8 cellular contexts compared by ENCODE assay signal in the genomic region with DNA sequence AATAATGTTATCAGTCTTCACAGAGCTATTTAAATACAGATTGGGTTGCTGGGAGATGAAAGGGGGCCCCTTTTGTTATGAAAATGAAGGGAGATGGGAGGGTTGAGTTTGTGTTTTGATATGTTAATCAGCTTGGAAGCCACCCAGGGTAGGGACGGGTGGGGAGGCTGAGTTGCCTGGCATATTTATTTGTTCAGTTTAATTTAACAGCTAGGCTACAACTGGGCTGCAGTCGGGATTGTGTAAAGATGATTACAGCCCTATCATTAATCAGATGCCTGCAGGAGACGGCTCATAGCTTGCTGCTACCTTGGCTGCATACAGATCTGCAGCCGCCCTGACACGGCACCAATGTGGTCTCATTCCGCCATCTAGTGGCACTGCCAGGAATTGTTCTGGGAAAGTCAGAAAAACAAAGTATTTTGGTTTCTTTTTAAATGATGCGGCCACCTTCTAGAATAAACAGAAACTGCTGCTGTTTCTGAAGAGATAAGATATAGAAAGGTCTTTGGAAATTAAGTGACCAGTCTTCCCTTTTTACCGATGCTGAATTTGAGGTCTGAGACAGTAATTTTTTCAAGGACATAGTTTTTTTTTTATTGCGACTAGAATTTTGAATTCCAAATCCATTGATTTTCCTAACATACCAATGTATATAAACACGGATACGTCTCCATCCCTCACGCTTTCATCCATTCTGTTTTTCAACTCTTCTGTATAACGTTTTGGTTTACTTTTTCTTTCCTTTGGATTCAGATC.
DNase-seq lines count a peak whose midpoint lies in the region; ATAC-seq, FAIRE-seq and TF ChIP-seq lines count a peak whose summit lies in the region.

No MANE protein-coding gene starts in this region.

- H3K9ac ChIP-seq in OCI-LY1 (ENCODE audit: low read length), result no peak overlapping the region
- peak overlapping the region; percentile 47 for H3K9ac ChIP-seq in neural cell (ENCODE audit: low read length)

- H3K4me3 Mint-ChIP-seq in activated T-helper 1 cell treated with anti-CD3 and anti-CD28 coated beads, Interleukin-12 subunit alpha, Interleukin-12 subunit beta, Interleukin-2, Interleukin-4 antibody, amounts not matched to agents 30 ng/mL and 10 ng/mL and 1 ng/mL, durations not matched to agents 14 hours and 24 hours and 36 hours, result peak overlapping the region; percentile 12
- H3K4me3 Mint-ChIP-seq in stimulated activated naive CD8-positive, alpha-beta T cell treated with anti-CD3 and anti-CD28 coated beads, Interleukin-15, Interleukin-2, amounts not matched to agents 100 ng/mL and 50 ng/mL, for 24 hours, result peak overlapping the region; percentile 35

- H3K36me3 Mint-ChIP-seq in activated T-helper 1 cell treated with anti-CD3 and anti-CD28 coated beads, Interleukin-12 subunit alpha, Interleukin-12 subunit beta, Interleukin-2, Interleukin-4 antibody, amounts not matched to agents 30 ng/mL and 10 ng/mL and 1 ng/mL, durations not matched to agents 14 hours and 24 hours and 36 hours (ENCODE audit: low read depth), result no peaks in the 10 kb centered on the region
- H3K36me3 Mint-ChIP-seq in stimulated activated naive CD8-positive, alpha-beta T cell treated with anti-CD3 and anti-CD28 coated beads, Interleukin-15, Interleukin-2, amounts not matched to agents 100 ng/mL and 50 ng/mL, for 24 hours (ENCODE audit: low read depth), result no peaks in the 10 kb centered on the region

- no peak for FAIRE-seq in H54 (lab: Jason Lieb, UNC)

- H3K27me3 ChIP-seq in BE2C, result peaks cover 19% of the 10 kb centered on the region; the same call in 1 of the 2 replicates
- H3K27me3 ChIP-seq in OCI-LY1 (ENCODE audit: insufficient read depth, low read length), result no peaks in the 10 kb centered on the region
- H3K27me3 ChIP-seq in neural cell (ENCODE audit: insufficient read depth, low read depth, low read length), result no peaks in the 10 kb centered on the region

- ATAC-seq in HG03159 (IDR thresholded peaks at IDR 0.05; ENCODE audit: unreplicated experiment), result no peak

- DNase-seq in BE2C (peak; percentile 69), H54 (ENCODE audit: insufficient read length, low spot score) (peak; percentile 31), fibroblast of the aortic adventitia (ENCODE audit: low read depth) (peak; percentile 66)
- peak; percentile 56 for DNase-seq in activated T-helper 1 cell treated with anti-CD3 and anti-CD28 coated beads, Interleukin-12 subunit alpha, Interleukin-12 subunit beta, Interleukin-2, Interleukin-4 antibody, amounts not matched to agents 30 ng/mL and 10 ng/mL and 1 ng/mL, durations not matched to agents 14 hours and 24 hours and 36 hours (ENCODE audit: low spot score)

- no peak overlapping the region for H3K27ac Mint-ChIP-seq in activated T-helper 1 cell treated with anti-CD3 and anti-CD28 coated beads, Interleukin-12 subunit alpha, Interleukin-12 subunit beta, Interleukin-2, Interleukin-4 antibody, amounts not matched to agents 30 ng/mL and 10 ng/mL and 1 ng/mL, durations not matched to agents 14 hours and 24 hours and 36 hours
- H3K27ac Mint-ChIP-seq in stimulated activated naive CD8-positive, alpha-beta T cell treated with anti-CD3 and anti-CD28 coated beads, Interleukin-15, Interleukin-2, amounts not matched to agents 100 ng/mL and 50 ng/mL, for 24 hours, result no peak overlapping the region

- no peaks in the 10 kb centered on the region for H3K4me1 ChIP-seq in BE2C
- H3K4me1 ChIP-seq in OCI-LY1 (ENCODE audit: insufficient read depth, low read length, severe bottlenecking), result no peaks in the 10 kb centered on the region

- H3K9me3 ChIP-seq in BE2C (peaks cover 2% of the 10 kb centered on the region; the same call in 1 of the 2 replicates), OCI-LY1 (ENCODE audit: low read length) (no peaks in the 10 kb centered on the region), neural cell (ENCODE audit: low read length) (no peaks in the 10 kb centered on the region)

- peak; percentile 100 for TF ChIP-seq RAD21 in neural cell (conservative IDR thresholded peaks at IDR 0.05)

- peaks cover 9% of the 10 kb centered on the region for H3K4me1 Mint-ChIP-seq in activated T-helper 1 cell treated with anti-CD3 and anti-CD28 coated beads, Interleukin-12 subunit alpha, Interleukin-12 subunit beta, Interleukin-2, Interleukin-4 antibody, amounts not matched to agents 30 ng/mL and 10 ng/mL and 1 ng/mL, durations not matched to agents 14 hours and 24 hours and 36 hours (ENCODE audit: low read depth)
- H3K4me1 Mint-ChIP-seq in stimulated activated naive CD8-positive, alpha-beta T cell treated with anti-CD3 and anti-CD28 coated beads, Interleukin-15, Interleukin-2, amounts not matched to agents 100 ng/mL and 50 ng/mL, for 24 hours (ENCODE audit: low read depth), result peaks cover 5% of the 10 kb centered on the region

- no peaks in the 10 kb centered on the region for H4K20me1 ChIP-seq in OCI-LY1 (ENCODE audit: insufficient read depth, low read length)
- no peaks in the 10 kb centered on the region for H4K20me1 ChIP-seq in neural cell (ENCODE audit: insufficient read depth)

- no peaks in the 10 kb centered on the region for H3K9me3 Mint-ChIP-seq in activated T-helper 1 cell treated with anti-CD3 and anti-CD28 coated beads, Interleukin-12 subunit alpha, Interleukin-12 subunit beta, Interleukin-2, Interleukin-4 antibody, amounts not matched to agents 30 ng/mL and 10 ng/mL and 1 ng/mL, durations not matched to agents 14 hours and 24 hours and 36 hours
- peaks cover 9% of the 10 kb centered on the region for H3K9me3 Mint-ChIP-seq in stimulated activated naive CD8-positive, alpha-beta T cell treated with anti-CD3 and anti-CD28 coated beads, Interleukin-15, Interleukin-2, amounts not matched to agents 100 ng/mL and 50 ng/mL, for 24 hours

- H3K4me2 ChIP-seq in OCI-LY1 (ENCODE audit: low read length) (no peak overlapping the region), neural cell (ENCODE audit: low read length) (peak overlapping the region; percentile 23)

- H3K36me3 ChIP-seq in BE2C (no peaks in the 10 kb centered on the region), OCI-LY1 (ENCODE audit: insufficient read depth, low read length) (no peaks in the 10 kb centered on the region), neural cell (ENCODE audit: insufficient read depth, low read length) (no peaks in the 10 kb centered on the region)

- TF ChIP-seq POLR2A in H54 (IDR thresholded peaks at IDR 0.05; ENCODE audit: low read depth, low read length), result no peak

- intact Hi-C loops in activated T-helper 1 cell treated with anti-CD3 and anti-CD28 coated beads, Interleukin-12 subunit alpha, Interleukin-12 subunit beta, Interleukin-2, Interleukin-4 antibody, amounts not matched to agents 30 ng/mL and 10 ng/mL and 1 ng/mL, durations not matched to agents 14 hours and 24 hours and 36 hours (cut with micrococcal nuclease), result loop anchor here (1.0 to 2.0 kb wide), 3 partner anchors 26 to 230 kb away; no protein-coding TSS in a partner anchor

- peak overlapping the region; percentile 25; the same call in 1 of the 2 replicates for H3K4me3 ChIP-seq in BE2C (ENCODE audit: low read depth, low read length)
- H3K4me3 ChIP-seq in OCI-LY1 (ENCODE audit: low read depth, low read length, poor library complexity, severe bottlenecking), result no peak overlapping the region
- H3K4me3 ChIP-seq in fibroblast of the aortic adventitia (ENCODE audit: low read depth, low read length), result peak overlapping the region; percentile 23
- peak overlapping the region; percentile 28 for H3K4me3 ChIP-seq in neural cell (ENCODE audit: low read length)

- no peaks in the 10 kb centered on the region for H3F3A ChIP-seq in OCI-LY1 (ENCODE audit: insufficient read depth, low read length)
- no peaks in the 10 kb centered on the region for H3F3A ChIP-seq in neural cell (ENCODE audit: insufficient read depth, low read length, poor library complexity, severe bottlenecking)

- H3K27ac ChIP-seq in OCI-LY1 (ENCODE audit: low read depth, low read length, poor library complexity, severe bottlenecking) (no peak overlapping the region), neural cell (ENCODE audit: low read length) (peak overlapping the region; percentile 14)

- H3K27me3 Mint-ChIP-seq in activated T-helper 1 cell treated with anti-CD3 and anti-CD28 coated beads, Interleukin-12 subunit alpha, Interleukin-12 subunit beta, Interleukin-2, Interleukin-4 antibody, amounts not matched to agents 30 ng/mL and 10 ng/mL and 1 ng/mL, durations not matched to agents 14 hours and 24 hours and 36 hours (ENCODE audit: insufficient read depth), result peaks cover 11% of the 10 kb centered on the region
- peaks cover 42% of the 10 kb centered on the region for H3K27me3 Mint-ChIP-seq in stimulated activated naive CD8-positive, alpha-beta T cell treated with anti-CD3 and anti-CD28 coated beads, Interleukin-15, Interleukin-2, amounts not matched to agents 100 ng/mL and 50 ng/mL, for 24 hours

- TF ChIP-seq CTCF in BE2C (IDR thresholded peaks at IDR 0.05; ENCODE audit: low read depth, low read length), result peak; percentile 85
- TF ChIP-seq CTCF in OCI-LY1 (IDR thresholded peaks at IDR 0.05; ENCODE audit: low read length), result peak; percentile 67
- peak; percentile 95 for TF ChIP-seq CTCF in fibroblast of the aortic adventitia (IDR thresholded peaks at IDR 0.05; ENCODE audit: insufficient read depth, low read length)
- TF ChIP-seq CTCF in neural cell (IDR thresholded peaks at IDR 0.05; ENCODE audit: poor library complexity, severe bottlenecking), result peak; percentile 98

- peak; percentile 10 for TF ChIP-seq EP300 in neural cell (conservative IDR thresholded peaks at IDR 0.05; ENCODE audit: poor library complexity, severe bottlenecking)

- H2AFZ ChIP-seq in OCI-LY1 (ENCODE audit: low read length) (no peak overlapping the region), neural cell (ENCODE audit: low read depth, low read length) (peak overlapping the region; percentile 29)

- H3K9me2 ChIP-seq in OCI-LY1 (ENCODE audit: low read depth, low read length) (no peaks in the 10 kb centered on the region), neural cell (ENCODE audit: insufficient read depth, low read length) (no peaks in the 10 kb centered on the region)

- no peaks in the 10 kb centered on the region for H3K79me2 ChIP-seq in OCI-LY1 (ENCODE audit: insufficient read depth, low read length)
- no peaks in the 10 kb centered on the region for H3K79me2 ChIP-seq in neural cell (replicated peaks; ENCODE audit: insufficient read depth, low read length)

TF ChIP-seq in neural cell, 6 proteins besides CTCF, POLR2A, EP300 and RAD21:
- TF ChIP-seq SMC3 (conservative IDR thresholded peaks at IDR 0.05; ENCODE audit: poor library complexity), result peak; percentile 97
- TF ChIP-seq POLR2AphosphoS5 (IDR thresholded peaks at IDR 0.05), result no peak
